Comparison of ENCODE assay signal across 26 cellular contexts in the genomic region with DNA sequence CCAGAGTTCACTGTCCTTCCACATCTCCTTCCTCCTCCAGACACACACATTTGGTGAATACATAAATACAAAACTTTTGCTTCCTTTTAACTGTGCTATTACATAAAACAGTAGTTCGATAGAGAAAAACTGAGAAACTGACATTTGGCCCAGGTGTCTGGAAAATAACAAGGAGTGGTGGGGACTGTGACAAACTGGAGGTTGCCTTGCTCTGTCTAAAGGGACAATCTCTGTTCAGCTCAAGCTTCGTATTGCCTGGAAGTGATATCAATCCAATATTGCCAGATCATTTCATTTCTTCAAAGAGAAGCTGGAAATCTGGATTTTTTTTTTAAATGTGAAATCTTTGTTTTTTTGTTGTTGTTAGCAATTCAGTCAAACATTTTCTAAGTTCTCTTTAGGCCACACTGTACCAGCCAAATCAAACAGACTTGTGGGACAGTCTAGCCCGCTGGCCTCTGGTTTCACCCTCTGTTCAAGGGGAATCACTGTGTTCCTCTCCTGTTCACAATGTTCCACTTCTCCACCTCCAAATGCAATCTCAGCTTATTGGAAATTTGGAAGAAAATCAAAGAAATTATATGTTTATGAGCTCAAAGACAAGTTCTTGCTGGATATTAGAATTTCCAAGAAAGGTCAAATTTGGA.
"Had no signal": no experiment of that assay in that cellular context is flagged by ENCODE, and none has a peak within 500 bp of the region (broad histone marks: within the 10 kb centered on the region; RNA-seq: fewer than 3 reads in every experiment).

No MANE protein-coding gene starts in this region.

- H3K4me1 ChIP-seq: esophagus muscularis mucosa, foreskin keratinocyte, gastrocnemius medialis had no signal

- ATAC-seq: activated T-cell treated with anti-CD3 and anti-CD28 coated beads, Interleukin-2, amount 50 U/mL, for 72 hours; effector memory CD8-positive, alpha-beta T cell; foreskin keratinocyte; gastrocnemius medialis; WTC11 had no signal

- H3K27me3 ChIP-seq: brain microvascular endothelial cell, gastrocnemius medialis had no signal

- DNase-seq: activated CD4-positive, alpha-beta memory T cell treated with anti-CD3 and anti-CD28 coated beads, Interleukin-2, amount 10 ng/mL, durations not matched to agents 7 days and 5 days; activated CD4-positive, alpha-beta T cell treated with anti-CD3 and anti-CD28 coated beads for 1 hour; activated CD4-positive, alpha-beta T cell treated with anti-CD3 and anti-CD28 coated beads for 4 hours; activated CD4-positive, alpha-beta T cell treated with anti-CD3 and anti-CD28 coated beads, Interleukin-2, amount 10 ng/mL, durations not matched to agents 7 days and 5 days; activated CD4-positive, alpha-beta T cell treated with anti-CD3 and anti-CD28 coated beads, Interleukin-2, amount 50 U/mL, for 4 hours; activated CD8-positive, alpha-beta memory T cell treated with anti-CD3 and anti-CD28 coated beads, Interleukin-2, amount 50 U/mL, for 48 hours; activated gamma-delta T cell treated with Interleukin-2 at 50 U/mL for 16 hours; activated naive CD4-positive, alpha-beta T cell treated with anti-CD3 and anti-CD28 coated beads, Interleukin-2, amount 50 U/mL, for 16 hours; activated naive CD4-positive, alpha-beta T cell treated with Interleukin-2 at 50 U/mL for 16 hours; activated T-cell treated with anti-CD3 and anti-CD28 coated beads for 4 hours; activated T-cell treated with anti-CD3 and anti-CD28 coated beads, Interleukin-2, amount 50 U/mL, for 24 hours; activated T-cell treated with anti-CD3 and anti-CD28 coated beads, Interleukin-2, amount 50 U/mL, for 72 hours; amniotic stem cell; anterior cingulate cortex; brain microvascular endothelial cell; cortex of kidney; dermis blood vessel endothelial cell; effector CD4-positive, alpha-beta T cell; effector memory CD8-positive, alpha-beta T cell; erythroblast; foreskin keratinocyte; gastrocnemius medialis; glutamatergic neuron; T-helper 2 cell had no signal

- H3K36me3 ChIP-seq: brain microvascular endothelial cell, esophagus muscularis mucosa, gastrocnemius medialis had no signal

- H3K4me3 ChIP-seq: esophagus muscularis mucosa, gastrocnemius medialis had no signal

- H3K9me3 ChIP-seq: esophagus muscularis mucosa, gastrocnemius medialis had no signal

- H3K27ac ChIP-seq: brain microvascular endothelial cell, esophagus muscularis mucosa, foreskin keratinocyte, gastrocnemius medialis had no signal
